Comparison of ENCODE assay signal across 8 cellular contexts in the genomic region with DNA sequence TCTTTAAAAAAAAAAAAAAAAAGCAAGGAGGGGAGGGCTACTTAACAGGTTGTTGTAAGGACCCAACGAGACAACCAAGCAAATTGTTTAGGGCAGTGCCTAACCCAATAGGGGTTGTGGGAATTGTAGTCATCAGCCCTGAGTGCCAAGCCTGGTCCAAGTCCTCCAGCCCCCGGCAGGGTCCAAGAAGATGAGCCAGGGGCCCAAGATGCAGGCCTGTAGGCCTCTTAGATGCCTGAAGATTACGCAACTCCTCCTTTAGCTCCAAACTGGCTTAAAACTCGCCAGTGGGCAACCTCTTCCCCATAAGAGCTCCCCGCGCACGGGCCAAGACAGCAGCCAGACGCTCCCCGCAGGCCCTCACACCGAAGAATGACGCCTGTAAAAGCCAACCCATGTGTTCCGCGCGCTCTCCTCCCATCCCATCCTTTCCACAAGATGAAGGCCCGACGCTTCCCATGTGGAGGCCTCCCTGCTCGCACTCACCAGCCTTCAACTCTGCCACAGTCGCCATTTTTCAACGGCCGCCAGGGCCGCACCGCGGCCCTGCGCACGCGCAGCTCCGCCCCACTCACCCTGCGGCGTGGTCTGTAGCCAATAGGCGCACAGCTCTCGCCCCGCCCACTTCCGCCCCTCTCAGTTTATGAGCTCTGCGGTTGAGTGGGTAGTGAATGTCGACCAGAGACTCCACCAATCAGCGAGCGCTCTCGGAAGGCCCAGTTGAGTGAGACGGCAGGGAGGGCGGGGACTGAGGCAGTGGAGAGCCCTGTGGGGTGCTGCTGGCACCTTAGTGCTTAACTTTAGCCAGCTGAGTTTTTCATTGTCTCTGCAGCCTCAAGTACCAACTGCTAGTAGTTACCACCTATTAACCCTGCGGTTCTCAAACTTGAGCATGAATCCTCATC. TPM values are rescaled to one million over a fixed set of nuclear protein-coding genes. Genes with fewer than 3 reads are reported as not detected.
DNase-seq lines count a peak whose midpoint lies in the region; ATAC-seq and TF ChIP-seq lines count a peak whose summit lies in the region.

A gene with protein sequence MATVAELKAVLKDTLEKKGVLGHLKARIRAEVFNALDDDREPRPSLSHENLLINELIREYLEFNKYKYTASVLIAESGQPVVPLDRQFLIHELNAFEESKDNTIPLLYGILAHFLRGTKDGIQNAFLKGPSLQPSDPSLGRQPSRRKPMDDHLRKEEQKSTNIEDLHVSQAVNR (minus strand): TSS at position 532 of the 905 bp plus-strand sequence. CDS start 18 bp downstream, at position 514.

- intact Hi-C loops in PC-3 (cut with micrococcal nuclease), result no loop called here

- H2AFZ ChIP-seq in PC-3 (ENCODE audit: low read length), result peak within 1 kb of the TSS; percentile 87

- H3K4me1 ChIP-seq in PC-3 (ENCODE audit: insufficient read depth, low read length) (peaks cover 11% of the 10 kb centered on the region), mucosa of stomach (ENCODE audit: control insufficient read depth, insufficient read depth, low read length) (peaks cover 17% of the 10 kb centered on the region)

- H3K79me2 ChIP-seq in PC-3 (ENCODE audit: low read length), result peaks cover 49% of the 10 kb centered on the region

- CTCF ChIA-PET in PC-3 (lab: Charles Lee), result interaction anchor here (0.6 kb wide), 2 partner anchors 10 to 43 kb away, joined by 3 to 4 read pairs; no protein-coding TSS in a partner anchor

- H3K27me3 ChIP-seq in PC-3 (ENCODE audit: low read length) (no peaks in the 10 kb centered on the region), mucosa of stomach (ENCODE audit: control insufficient read depth, insufficient read depth, low read length) (no peaks in the 10 kb centered on the region)

- no peaks in the 10 kb centered on the region for H3F3A ChIP-seq in PC-3 (ENCODE audit: low read length, unreplicated experiment)

- no peaks in the 10 kb centered on the region for H4K20me1 ChIP-seq in PC-3 (ENCODE audit: low read length)

- DNase-seq in DMS153 treated with DMSO at 0.1 percent for 48 hours (lab: John Stamatoyannopoulos, UW; ENCODE audit: unreplicated experiment), result peak; percentile 98
- DNase-seq in PC-3, result peak; percentile 97
- DNase-seq in activated T-cell treated with anti-CD3 and anti-CD28 coated beads for 48 hours (ENCODE audit: low read depth), result peak; percentile 99
- peak; percentile 79 for DNase-seq in epithelial cell of proximal tubule (ENCODE audit: low read depth)
- peak; percentile 98 to 99 for DNase-seq in stimulated activated CD8-positive, alpha-beta memory T cell treated with anti-CD3 and anti-CD28 coated beads, Interleukin-7, amount 100 ng/mL, for 1 hour (ENCODE audit: low read depth in 2 of 2)

- TF ChIP-seq EP300 in Ishikawa (IDR thresholded peaks at IDR 0.05; ENCODE audit: borderline replicate concordance), result no peak

- TF ChIP-seq RAD21 in Ishikawa (IDR thresholded peaks at IDR 0.05; ENCODE audit: low read depth), result no peak; the same call in 1 of the 2 replicates

- H3K9me3 ChIP-seq in PC-3 (ENCODE audit: low read length) (no peaks in the 10 kb centered on the region), mucosa of stomach (ENCODE audit: control insufficient read depth, low read length) (no peaks in the 10 kb centered on the region)

- H3K27ac ChIP-seq in PC-3 (ENCODE audit: low read length), result peak within 1 kb of the TSS; percentile 61

- TF ChIP-seq CTCF in PC-3 (conservative IDR thresholded peaks at IDR 0.05; ENCODE audit: low read depth, low read length) (no peak), epithelial cell of proximal tubule (conservative IDR thresholded peaks at IDR 0.05; ENCODE audit: low read depth, low read length) (peak; percentile 9)

- no peaks in the 10 kb centered on the region for H3K9me2 ChIP-seq in PC-3 (replicated peaks; ENCODE audit: low read length)

- H3K9ac ChIP-seq in PC-3 (ENCODE audit: low read length) (peak within 1 kb of the TSS; percentile 98), mucosa of stomach (ENCODE audit: low read length) (peak within 1 kb of the TSS; percentile 97)

- POLR2A ChIA-PET in PC-3 (lab: Charles Lee; ENCODE audit: unreplicated experiment), result interaction anchor here (0.5 to 0.9 kb wide), 4 partner anchors 12 to 157 kb away, joined by 3 read pairs; no protein-coding TSS in a partner anchor

- BruUV-seq in PC-3 (replicated peaks; lab: Mats Ljungman, UMichigan), result TSS peak; percentile 77

- H3K36me3 ChIP-seq in PC-3 (ENCODE audit: low read depth, low read length), result peaks cover 7% of the 10 kb centered on the region; the same call in 1 of the 2 replicates
- H3K36me3 ChIP-seq in mucosa of stomach (ENCODE audit: control insufficient read depth, insufficient read depth, low read length), result no peaks in the 10 kb centered on the region

- ATAC-seq in GM21576 (IDR thresholded peaks at IDR 0.05; ENCODE audit: unreplicated experiment) (peak; percentile 97), PC-3 (peak; percentile 100)

- H3K4me3 ChIP-seq in PC-3 (ENCODE audit: low read length) (peak within 1 kb of the TSS; percentile 95), epithelial cell of proximal tubule (ENCODE audit: low read depth, low read length) (peak within 1 kb of the TSS; percentile 68), mucosa of stomach (ENCODE audit: low read length) (peak within 1 kb of the TSS; percentile 99)

- H3K4me2 ChIP-seq in PC-3 (ENCODE audit: low read length), result peak within 1 kb of the TSS; percentile 93

TF ChIP-seq in Ishikawa, 13 proteins besides CTCF, POLR2A, EP300 and RAD21:
- TF ChIP-seq FOXM1 (IDR thresholded peaks at IDR 0.05; ENCODE audit: borderline replicate concordance, low read depth) (no peak), CEBPB (IDR thresholded peaks at IDR 0.05) (peak; percentile 83), CREB1 (IDR thresholded peaks at IDR 0.05; ENCODE audit: low read depth) (no peak), TCF12 (IDR thresholded peaks at IDR 0.05; ENCODE audit: low read depth) (peak; percentile 19; the same call in 1 of the 2 replicates), NFIC (IDR thresholded peaks at IDR 0.05) (0 out of 2 replicates have a peak, but pooled peaks have one; percentile 13), YY1 (IDR thresholded peaks at IDR 0.05; ENCODE audit: low read depth) (peak; percentile 93), EGR1 (IDR thresholded peaks at IDR 0.05) (no peak), ZBTB7A (IDR thresholded peaks at IDR 0.05; ENCODE audit: low read depth) (no peak), TAF1 (IDR thresholded peaks at IDR 0.05; ENCODE audit: low read depth) (peak; percentile 99), TEAD4 (IDR thresholded peaks at IDR 0.05) (0 out of 2 replicates have a peak, but pooled peaks have one; percentile 8)
- TF ChIP-seq, protein P1, sequence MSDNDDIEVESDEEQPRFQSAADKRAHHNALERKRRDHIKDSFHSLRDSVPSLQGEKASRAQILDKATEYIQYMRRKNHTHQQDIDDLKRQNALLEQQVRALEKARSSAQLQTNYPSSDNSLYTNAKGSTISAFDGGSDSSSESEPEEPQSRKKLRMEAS (IDR thresholded peaks at IDR 0.05), result peak; percentile 10; the same call in 1 of the 2 replicates
- TF ChIP-seq, protein P2, sequence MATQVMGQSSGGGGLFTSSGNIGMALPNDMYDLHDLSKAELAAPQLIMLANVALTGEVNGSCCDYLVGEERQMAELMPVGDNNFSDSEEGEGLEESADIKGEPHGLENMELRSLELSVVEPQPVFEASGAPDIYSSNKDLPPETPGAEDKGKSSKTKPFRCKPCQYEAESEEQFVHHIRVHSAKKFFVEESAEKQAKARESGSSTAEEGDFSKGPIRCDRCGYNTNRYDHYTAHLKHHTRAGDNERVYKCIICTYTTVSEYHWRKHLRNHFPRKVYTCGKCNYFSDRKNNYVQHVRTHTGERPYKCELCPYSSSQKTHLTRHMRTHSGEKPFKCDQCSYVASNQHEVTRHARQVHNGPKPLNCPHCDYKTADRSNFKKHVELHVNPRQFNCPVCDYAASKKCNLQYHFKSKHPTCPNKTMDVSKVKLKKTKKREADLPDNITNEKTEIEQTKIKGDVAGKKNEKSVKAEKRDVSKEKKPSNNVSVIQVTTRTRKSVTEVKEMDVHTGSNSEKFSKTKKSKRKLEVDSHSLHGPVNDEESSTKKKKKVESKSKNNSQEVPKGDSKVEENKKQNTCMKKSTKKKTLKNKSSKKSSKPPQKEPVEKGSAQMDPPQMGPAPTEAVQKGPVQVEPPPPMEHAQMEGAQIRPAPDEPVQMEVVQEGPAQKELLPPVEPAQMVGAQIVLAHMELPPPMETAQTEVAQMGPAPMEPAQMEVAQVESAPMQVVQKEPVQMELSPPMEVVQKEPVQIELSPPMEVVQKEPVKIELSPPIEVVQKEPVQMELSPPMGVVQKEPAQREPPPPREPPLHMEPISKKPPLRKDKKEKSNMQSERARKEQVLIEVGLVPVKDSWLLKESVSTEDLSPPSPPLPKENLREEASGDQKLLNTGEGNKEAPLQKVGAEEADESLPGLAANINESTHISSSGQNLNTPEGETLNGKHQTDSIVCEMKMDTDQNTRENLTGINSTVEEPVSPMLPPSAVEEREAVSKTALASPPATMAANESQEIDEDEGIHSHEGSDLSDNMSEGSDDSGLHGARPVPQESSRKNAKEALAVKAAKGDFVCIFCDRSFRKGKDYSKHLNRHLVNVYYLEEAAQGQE (IDR thresholded peaks at IDR 0.05; ENCODE audit: low read depth), result no peak
- TF ChIP-seq, protein P3, sequence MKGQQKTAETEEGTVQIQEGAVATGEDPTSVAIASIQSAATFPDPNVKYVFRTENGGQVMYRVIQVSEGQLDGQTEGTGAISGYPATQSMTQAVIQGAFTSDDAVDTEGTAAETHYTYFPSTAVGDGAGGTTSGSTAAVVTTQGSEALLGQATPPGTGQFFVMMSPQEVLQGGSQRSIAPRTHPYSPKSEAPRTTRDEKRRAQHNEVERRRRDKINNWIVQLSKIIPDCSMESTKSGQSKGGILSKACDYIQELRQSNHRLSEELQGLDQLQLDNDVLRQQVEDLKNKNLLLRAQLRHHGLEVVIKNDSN (IDR thresholded peaks at IDR 0.05), result peak; percentile 46; the same call in 1 of the 2 replicates
TF ChIP-seq in Ishikawa: peak in this region for 8.

RNA-seq across cellular contexts. Expression of the gene that starts here (rescaled TPM):
- total RNA-seq in PC-3 (2014; rRNA removed) (25.9 and 37.0 TPM in 2 replicates), epithelial cell of proximal tubule (39.1 and 48.6 TPM in 2 replicates)

Comparison
In these comparisons a context has a peak if more than half of its experiments do, and no peak if none do; other contexts are left out.
1. Peak in every context shown above with its lines: DNase-seq, ATAC-seq, H3K4me3 ChIP-seq and H3K27ac ChIP-seq.